In the genomic region with DNA sequence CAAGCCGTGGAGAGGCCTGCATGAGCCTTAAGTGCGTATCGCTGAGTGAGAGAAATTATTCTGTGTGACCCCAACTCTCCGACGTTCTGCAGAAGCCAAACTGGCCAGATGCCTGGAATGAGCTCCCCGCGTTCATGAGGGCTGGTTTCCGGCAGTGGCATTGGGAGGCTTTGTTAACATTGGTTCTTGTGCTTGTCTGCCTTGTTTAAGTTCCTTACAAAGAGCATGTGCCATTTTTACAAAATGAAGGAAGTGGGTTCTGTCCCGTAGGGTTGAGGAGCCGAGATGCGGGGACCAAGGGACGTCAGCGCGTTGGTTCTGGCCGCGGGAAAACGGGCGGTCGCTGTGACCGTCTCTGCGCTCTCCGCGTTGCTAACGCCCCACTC, we compare ENCODE assay signal across 12 cellular contexts. TPM values are rescaled to one million over a fixed set of nuclear protein-coding genes. Genes with fewer than 3 reads are reported as not detected.
DNase-seq lines count a peak whose midpoint lies in the region; ATAC-seq and TF ChIP-seq lines count a peak whose summit lies in the region.
"Had no signal": no experiment of that assay in that cellular context is flagged by ENCODE, and none has a peak within 500 bp of the region (broad histone marks: within the 10 kb centered on the region; RNA-seq: fewer than 3 reads in every experiment).

No MANE protein-coding gene starts in this region.

- TF ChIP-seq CTCF in astrocyte of the cerebellum (IDR thresholded peaks at IDR 0.05; ENCODE audit: low read depth, low read length, missing control alignments) (no peak), cardiac muscle cell (IDR thresholded peaks at IDR 0.05; ENCODE audit: low read depth, low read length) (no peak), transverse colon (IDR thresholded peaks at IDR 0.05) (no peak)

- in situ Hi-C loops in astrocyte of the cerebellum (cut with HindIII; ENCODE audit: low sequenced_read_pairs) = no loop called here
- in situ Hi-C loops in transverse colon (cut with MboI; ENCODE audit: low pct_ligation_motif_present in 1 of 4, low pct_unique_long_range_greater_than_20kb in 1 of 4, low sequenced_read_pairs in 3 of 4) = no loop called here

- H3K27me3 ChIP-seq in cardiac muscle cell (no peaks in the 10 kb centered on the region), transverse colon (no peaks in the 10 kb centered on the region)
- H3K27me3 ChIP-seq: foreskin keratinocyte had no signal

- H3K9me3 ChIP-seq in cardiac muscle cell (ENCODE audit: low read depth) (no peaks in the 10 kb centered on the region), transverse colon (no peaks in the 10 kb centered on the region)

- ATAC-seq in naive B cell (ENCODE audit: low read depth in 2 of 2) (no peak), HG03097 (IDR thresholded peaks at IDR 0.05; ENCODE audit: low FRiP score, unreplicated experiment) (no peak), GM18909 (IDR thresholded peaks at IDR 0.05; ENCODE audit: poor library complexity, unreplicated experiment) (no peak), HG03342 (IDR thresholded peaks at IDR 0.05; ENCODE audit: unreplicated experiment) (no peak)

- intact Hi-C loops in transverse colon (cut with DNase I; ENCODE audit: low total_unique reads) = no loop called here

- no peak for TF ChIP-seq EP300 in transverse colon (IDR thresholded peaks at IDR 0.05; ENCODE audit: low read depth)

- H3K36me3 Mint-ChIP-seq in naive B cell = peaks cover 4 to 7% of the 10 kb centered on the region in 2 donors

- H3K9me3 Mint-ChIP-seq in naive B cell = no peaks in the 10 kb centered on the region

- peaks cover 0 to 7% (median 0%) of the 10 kb centered on the region in 3 donors for H3K27me3 Mint-ChIP-seq in naive B cell

- no peak for TF ChIP-seq POLR2A in transverse colon (IDR thresholded peaks at IDR 0.05)

- 60 to 84% methylated on average over 3 to 24 of the region's 24 CpGs for WGBS in transverse colon (ENCODE audit: low coverage in 1 of 2), 2 donors

- peak overlapping the region in 2 of 6 donors; percentile 59 to 60 for H3K27ac Mint-ChIP-seq in naive B cell

- H3K4me1 Mint-ChIP-seq in naive B cell = peaks cover 10 to 13% (median 12%) of the 10 kb centered on the region in 3 donors

- DNase-seq in astrocyte of the cerebellum (ENCODE audit: low read depth) = no peak
- peak in 1 of 2 donors; percentile 47 for DNase-seq in cardiac muscle cell (ENCODE audit: low read depth in 1 of 2, low spot score in 1 of 2)
- DNase-seq in naive B cell = no peak
- DNase-seq in transverse colon = no peak
- DNase-seq in COLO829 (ENCODE audit: low spot score) = no peak
- DNase-seq: activated CD4-positive, alpha-beta T cell treated with anti-CD3 and anti-CD28 coated beads for 48 hours; amniotic stem cell; foreskin keratinocyte; Karpas-422 had no signal

- H3K4me3 Mint-ChIP-seq in naive B cell = peak overlapping the region in 5 of 8 donors; percentile 12 to 78 (median 47)

- H3K4me1 ChIP-seq in cardiac muscle cell (ENCODE audit: low read depth) = peaks cover 3% of the 10 kb centered on the region
- H3K4me1 ChIP-seq in transverse colon = peaks cover 0 to 12% (median 4%) of the 10 kb centered on the region in 4 donors
- H3K4me1 ChIP-seq: foreskin keratinocyte had no signal

- H3K27ac ChIP-seq in cardiac muscle cell (peak overlapping the region; percentile 45), transverse colon (no peak overlapping the region)
- H3K27ac ChIP-seq: foreskin keratinocyte had no signal

- H3K36me3 ChIP-seq in cardiac muscle cell (peaks cover 6% of the 10 kb centered on the region), transverse colon (peaks cover 0 to 13% (median 5%) of the 10 kb centered on the region in 4 donors)

- H3K4me3 ChIP-seq in astrocyte of the cerebellum (ENCODE audit: low read depth, low read length) (peak overlapping the region; percentile 26), cardiac muscle cell (peak overlapping the region; percentile 15), transverse colon (peak overlapping the region in 3 of 4 donors; percentile 7 to 41 (median 18))

RNA-seq across cellular contexts. Expression of a gene that starts 13.2 kb away (rescaled TPM):
- total RNA-seq in cardiac muscle cell = 131 and 153 TPM in 2 replicates
- polyA plus RNA-seq in cardiac muscle cell = 101 and 115 TPM in 2 replicates
- polyA plus RNA-seq in naive B cell (ENCODE audit: low read depth in 6 of 6) = 10 to 100 TPM in 3 of 6 donors, 1 to 10 TPM in 3; 3.8 to 16.8 (median 9.7) TPM
- 100 to 1,000 TPM in 3 of 4 donors, 10 to 100 TPM in 1; 71.3 to 227 (median 160) TPM for total RNA-seq in transverse colon

RNA-seq across cellular contexts. Expression of a gene that starts 21.3 kb away (rescaled TPM):
- total RNA-seq in cardiac muscle cell = 8.5 and 12.2 TPM in 2 replicates
- polyA plus RNA-seq in cardiac muscle cell = 8.7 and 12.1 TPM in 2 replicates
- polyA plus RNA-seq in naive B cell (ENCODE audit: low read depth in 6 of 6) = under 1 TPM in 1 of 6 donors, not detected in 5; 0.08 TPM
- 10 to 100 TPM in 3 of 4 donors, 1 to 10 TPM in 1; 9.8 to 26.5 (median 17.0) TPM for total RNA-seq in transverse colon

RNA-seq across cellular contexts. Expression of a gene that starts 24.8 kb away (rescaled TPM):
- total RNA-seq in cardiac muscle cell (32.4 and 49.3 TPM in 2 replicates), transverse colon (100 to 1,000 TPM in 1 of 4 donors, 10 to 100 TPM in 3; 25.2 to 161 (median 63.5) TPM)
- polyA plus RNA-seq in cardiac muscle cell (40.1 and 43.1 TPM in 2 replicates), naive B cell (ENCODE audit: low read depth in 6 of 6) (1 to 10 TPM in 1 of 6 donors, under 1 TPM in 1, not detected in 4; 0.24 to 1.7 TPM)
- total RNA-seq: foreskin keratinocyte had no signal

RNA-seq across cellular contexts. Expression of a gene that starts 28.3 kb away (rescaled TPM):
- total RNA-seq in cardiac muscle cell (185 and 235 TPM in 2 replicates), transverse colon (100 to 1,000 TPM in 2 of 4 donors, 10 to 100 TPM in 2; 69.7 to 134 (median 107) TPM)
- polyA plus RNA-seq in cardiac muscle cell (557 and 565 TPM in 2 replicates), naive B cell (ENCODE audit: low read depth in 6 of 6) (10 to 100 TPM; 48.0 to 67.7 (median 49.6) TPM)

RNA-seq across cellular contexts. Expression of a gene that starts 29.8 kb away (rescaled TPM):
- total RNA-seq in cardiac muscle cell = 200 and 306 TPM in 2 replicates
- polyA plus RNA-seq in cardiac muscle cell = 169 and 238 TPM in 2 replicates
- polyA plus RNA-seq in naive B cell (ENCODE audit: low read depth in 6 of 6) = 10 to 100 TPM; 29.3 to 47.7 (median 35.7) TPM
- 100 to 1,000 TPM; 179 to 392 (median 224) TPM for total RNA-seq in transverse colon
